ENCODE assay signal across 36 cellular contexts in the genomic region with DNA sequence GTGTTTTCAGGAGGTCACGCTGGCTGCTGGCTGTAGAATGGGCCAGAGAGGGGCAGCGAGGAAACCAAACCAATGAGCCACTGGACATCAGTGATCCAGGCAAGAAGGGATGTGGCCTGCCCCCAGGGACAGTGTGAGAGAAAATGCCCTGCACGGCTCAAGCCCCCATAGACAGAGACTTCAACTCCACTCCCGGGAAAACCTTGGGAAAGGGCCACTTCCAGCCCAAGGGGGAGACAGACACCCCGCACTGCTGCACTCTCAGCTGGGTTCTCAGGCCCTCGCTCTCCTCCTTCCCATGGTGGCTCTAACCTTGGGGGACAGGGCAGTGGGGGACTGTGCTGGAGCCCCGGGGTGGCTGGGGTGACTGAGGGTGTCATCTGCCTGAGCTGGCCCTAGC.
"Had no signal": no experiment of that assay in that cellular context is flagged by ENCODE, and none has a peak within 500 bp of the region (broad histone marks: within the 10 kb centered on the region; RNA-seq: fewer than 3 reads in every experiment).

No MANE protein-coding gene starts in this region.

- H3K9me3 Mint-ChIP-seq: activated CD8-positive, alpha-beta T cell treated with anti-CD3 and anti-CD28 coated beads for 36 hours; activated naive CD8-positive, alpha-beta T cell treated with anti-CD3 and anti-CD28 coated beads for 36 hours; activated T-cell treated with anti-CD3 and anti-CD28 coated beads, Interleukin-2, amount 50 U/mL, for 72 hours; activated T-helper 17 cell treated with anti-CD3 and anti-CD28 coated beads, Interleukin-2, amount 50 U/mL, for 72 hours; central memory CD8-positive, alpha-beta T cell had no signal

- H3K27ac ChIP-seq: brain microvascular endothelial cell, cardiac muscle cell, KMS-11, Peyer's patch, SJSA1, WERI-Rb-1 had no signal

- H3K9me3 ChIP-seq: Peyer's patch, SJSA1 had no signal

- H3K27me3 ChIP-seq: brain microvascular endothelial cell, cardiac muscle cell, Peyer's patch, SJSA1 had no signal

- H3K27ac Mint-ChIP-seq: activated CD8-positive, alpha-beta T cell treated with anti-CD3 and anti-CD28 coated beads for 36 hours; activated naive CD8-positive, alpha-beta T cell treated with anti-CD3 and anti-CD28 coated beads for 36 hours; activated T-cell treated with anti-CD3 and anti-CD28 coated beads, Interleukin-2, amount 50 U/mL, for 72 hours had no signal

- DNase-seq: activated CD4-positive, alpha-beta T cell treated with anti-CD3 and anti-CD28 coated beads for 1 hour; activated CD4-positive, alpha-beta T cell treated with anti-CD3 and anti-CD28 coated beads for 48 hours; activated CD4-positive, CD25-positive, alpha-beta regulatory T cell; activated CD8-positive, alpha-beta T cell treated with anti-CD3 and anti-CD28 coated beads for 36 hours; activated effector memory CD4-positive, alpha-beta T cell treated with anti-CD3 and anti-CD28 coated beads, Interleukin-2, amount 50 U/mL, for 16 hours; activated naive CD4-positive, alpha-beta T cell; activated naive CD4-positive, alpha-beta T cell treated with anti-CD3 and anti-CD28 coated beads, Interleukin-2, amount 50 U/mL, for 16 hours; activated naive CD8-positive, alpha-beta T cell treated with anti-CD3 and anti-CD28 coated beads for 36 hours; activated T-cell treated with anti-CD3 and anti-CD28 coated beads, Interleukin-2, amount 50 U/mL, for 1 hour; activated T-cell treated with anti-CD3 and anti-CD28 coated beads, Interleukin-2, amount 50 U/mL, for 72 hours; amniotic stem cell; aorta; brain microvascular endothelial cell; NCI-H1092 treated with DMSO at 0.1 percent for 48 hours; NCI-H1417; NCI-H146; NCI-H187; NCI-H2029 treated with DMSO at 0.1 percent for 48 hours; NCI-H2171 treated with DMSO at 0.1 percent for 48 hours; NCI-H345; NCI-H524 treated with DMSO at 0.1 percent for 48 hours; NK-92 treated with Interleukin-12 subunit alpha and Interleukin-12 subunit beta, amount 100 ng/mL, for 24 hours; Peyer's patch; RPMI8226; SHP77 treated with DMSO at 0.1 percent for 48 hours; SW 1271; T-helper 1 cell; T-helper 2 cell; T-helper 9 cell; WERI-Rb-1 had no signal

- H3K4me2 ChIP-seq: KMS-11 had no signal

- ATAC-seq: activated CD8-positive, alpha-beta T cell treated with anti-CD3 and anti-CD28 coated beads for 36 hours; activated T-cell treated with anti-CD3 and anti-CD28 coated beads, Interleukin-2, amount 50 U/mL, for 72 hours; activated T-helper 17 cell treated with anti-CD3 and anti-CD28 coated beads, Interleukin-2, amount 50 U/mL, for 72 hours; SK-N-SH treated with all-trans-retinoic acid at 6 μM for 48 hours had no signal

- H3K36me3 ChIP-seq: brain microvascular endothelial cell, cardiac muscle cell, Peyer's patch, SJSA1, WERI-Rb-1 had no signal

- H3K4me3 Mint-ChIP-seq: activated CD8-positive, alpha-beta T cell treated with anti-CD3 and anti-CD28 coated beads for 36 hours; activated naive CD8-positive, alpha-beta T cell treated with anti-CD3 and anti-CD28 coated beads for 36 hours; activated T-cell treated with anti-CD3 and anti-CD28 coated beads, Interleukin-2, amount 50 U/mL, for 72 hours; activated T-helper 17 cell treated with anti-CD3 and anti-CD28 coated beads, Interleukin-2, amount 50 U/mL, for 72 hours; central memory CD8-positive, alpha-beta T cell had no signal

- H3K9ac ChIP-seq: KMS-11 had no signal

- H3K4me3 ChIP-seq: cardiac muscle cell, Peyer's patch, SJSA1 had no signal

- H3K36me3 Mint-ChIP-seq: activated naive CD8-positive, alpha-beta T cell treated with anti-CD3 and anti-CD28 coated beads for 36 hours had no signal

- H3K27me3 Mint-ChIP-seq: activated CD8-positive, alpha-beta T cell treated with anti-CD3 and anti-CD28 coated beads for 36 hours; activated naive CD8-positive, alpha-beta T cell treated with anti-CD3 and anti-CD28 coated beads for 36 hours; activated T-helper 17 cell treated with anti-CD3 and anti-CD28 coated beads, Interleukin-2, amount 50 U/mL, for 72 hours; central memory CD8-positive, alpha-beta T cell had no signal
